Comparison of ENCODE assay signal across 8 cellular contexts in the genomic region with DNA sequence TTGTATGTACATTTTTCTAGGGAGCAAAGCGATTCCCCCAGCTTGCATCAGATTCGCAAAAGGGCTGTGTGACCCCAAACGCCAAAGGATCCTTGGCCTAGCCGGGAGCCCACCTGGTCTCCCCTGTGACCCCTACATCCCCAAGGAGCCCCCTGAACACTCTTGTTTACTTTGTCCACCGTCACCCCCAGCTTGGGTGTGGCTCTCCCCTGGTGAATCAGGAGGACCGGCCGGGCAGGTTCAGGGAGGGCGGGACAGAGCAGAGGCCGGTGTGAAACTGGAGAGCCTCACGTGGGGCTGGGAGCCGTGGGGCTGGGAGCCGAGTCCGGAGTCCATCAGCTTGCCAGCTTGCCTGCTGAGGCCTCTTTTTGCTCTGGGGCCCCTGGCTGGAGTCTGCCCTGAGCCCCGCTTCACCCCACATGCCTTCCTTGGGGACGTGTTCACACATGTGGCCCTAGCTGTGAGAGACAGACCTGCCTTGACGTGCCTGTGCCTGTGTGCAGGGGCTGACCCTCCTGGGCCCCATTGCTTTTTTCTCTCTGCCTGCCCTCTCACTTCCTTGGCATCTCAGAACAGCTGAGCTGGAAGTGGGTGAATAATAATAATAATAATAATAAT. TPM values are rescaled to one million over a fixed set of nuclear protein-coding genes. Genes with fewer than 3 reads are reported as not detected.
DNase-seq lines count a peak whose midpoint lies in the region; ATAC-seq and TF ChIP-seq lines count a peak whose summit lies in the region.

No MANE protein-coding gene starts in this region.

- POLR2A ChIA-PET in activated CD8-positive, alpha-beta T cell treated with anti-CD3 and anti-CD28 coated beads for 36 hours (lab: Charles Lee), result no interaction called here

- no peak overlapping the region for H2AFZ ChIP-seq in neural progenitor cell (replicated peaks)

- no peak for TF ChIP-seq CTCF in activated CD8-positive, alpha-beta T cell treated with anti-CD3 and anti-CD28 coated beads for 36 hours (IDR thresholded peaks at IDR 0.05)
- no peak for TF ChIP-seq CTCF in neural progenitor cell (IDR thresholded peaks at IDR 0.05)

- H3K9me3 Mint-ChIP-seq in activated CD8-positive, alpha-beta T cell treated with anti-CD3 and anti-CD28 coated beads for 36 hours, result no peaks in the 10 kb centered on the region
- H3K9me3 Mint-ChIP-seq in neural progenitor cell, result no peaks in the 10 kb centered on the region

- ATAC-seq in activated CD8-positive, alpha-beta T cell treated with anti-CD3 and anti-CD28 coated beads for 36 hours, result no peak
- ATAC-seq in HG03432 (IDR thresholded peaks at IDR 0.05; ENCODE audit: unreplicated experiment), result no peak
- ATAC-seq in GM18873 (IDR thresholded peaks at IDR 0.05; ENCODE audit: low FRiP score, unreplicated experiment), result no peak

- no peaks in the 10 kb centered on the region for H3K27me3 ChIP-seq in neural progenitor cell

- peak overlapping the region; percentile 82 for H3K27ac Mint-ChIP-seq in activated CD8-positive, alpha-beta T cell treated with anti-CD3 and anti-CD28 coated beads for 36 hours
- no peak overlapping the region for H3K27ac Mint-ChIP-seq in neural progenitor cell

- peak overlapping the region; percentile 82 for H3K4me3 Mint-ChIP-seq in activated CD8-positive, alpha-beta T cell treated with anti-CD3 and anti-CD28 coated beads for 36 hours
- peak overlapping the region; percentile 92 for H3K4me3 Mint-ChIP-seq in neural progenitor cell

- no peaks in the 10 kb centered on the region for H3K27me3 Mint-ChIP-seq in activated CD8-positive, alpha-beta T cell treated with anti-CD3 and anti-CD28 coated beads for 36 hours
- H3K27me3 Mint-ChIP-seq in neural progenitor cell (ENCODE audit: insufficient read depth, low read depth), result peaks cover 11% of the 10 kb centered on the region

- H3K36me3 Mint-ChIP-seq in activated CD8-positive, alpha-beta T cell treated with anti-CD3 and anti-CD28 coated beads for 36 hours (ENCODE audit: low read depth), result peaks cover 15% of the 10 kb centered on the region
- peaks cover 16% of the 10 kb centered on the region for H3K36me3 Mint-ChIP-seq in neural progenitor cell

- intact Hi-C loops in activated CD8-positive, alpha-beta T cell treated with anti-CD3 and anti-CD28 coated beads for 36 hours (cut with micrococcal nuclease), result loop anchor here (5.0 kb wide), 2 partner anchors 33 to 57 kb away; a partner anchor contains a TSS

- CTCF ChIA-PET in activated CD8-positive, alpha-beta T cell treated with anti-CD3 and anti-CD28 coated beads for 36 hours (lab: Charles Lee), result interaction anchor here (1.0 kb wide), 1 partner anchor 88 kb away, joined by 3 read pairs; no protein-coding TSS in a partner anchor

- H3K4me1 Mint-ChIP-seq in activated CD8-positive, alpha-beta T cell treated with anti-CD3 and anti-CD28 coated beads for 36 hours (ENCODE audit: low read depth), result peaks cover 56% of the 10 kb centered on the region
- H3K4me1 Mint-ChIP-seq in neural progenitor cell, result peaks cover 39% of the 10 kb centered on the region

- peaks cover 34% of the 10 kb centered on the region for H4K20me1 ChIP-seq in neural progenitor cell (ENCODE audit: low read depth)

- DNase-seq in Caki2 (ENCODE audit: low read depth) (peak; percentile 73), HT-29 (ENCODE audit: low spot score) (peak; percentile 96), fibroblast of the conjunctiva (ENCODE audit: low read depth) (peak; percentile 12), neural progenitor cell (ENCODE audit: low spot score) (peak; percentile 46), foreskin melanocyte (no peak)
- DNase-seq in activated CD8-positive, alpha-beta T cell treated with anti-CD3 and anti-CD28 coated beads for 36 hours, result peak; percentile 35

- H3K27ac ChIP-seq in neural progenitor cell, result no peak overlapping the region

- H3K9ac ChIP-seq in neural progenitor cell, result peak overlapping the region; percentile 44

- peaks cover 58% of the 10 kb centered on the region for H3K79me2 ChIP-seq in neural progenitor cell (ENCODE audit: low read depth)

- in situ Hi-C loops in Caki2 (cut with HindIII; ENCODE audit: low pct_unique_long_range_greater_than_20kb, low sequenced_read_pairs), result no loop called here

- no peaks in the 10 kb centered on the region for H3K36me3 ChIP-seq in neural progenitor cell

- H3K9me3 ChIP-seq in neural progenitor cell (ENCODE audit: low read depth), result no peaks in the 10 kb centered on the region

- peak overlapping the region; percentile 78 for H3K4me2 ChIP-seq in neural progenitor cell

- peaks cover 16% of the 10 kb centered on the region for H3K4me1 ChIP-seq in neural progenitor cell

- H3F3A ChIP-seq in neural progenitor cell (ENCODE audit: low read depth), result peaks cover 23% of the 10 kb centered on the region

- H3K4me3 ChIP-seq in neural progenitor cell, result peak overlapping the region; percentile 65

RNA-seq across cellular contexts. Expression of a gene that starts 2.0 kb away (rescaled TPM):
- total RNA-seq in Caki2 (2014; rRNA removed; shearing (Covaris generic); ENCODE audit: low replicate concordance), result 23.1 and 25.3 TPM in 2 replicates
- 52.2 and 58.5 TPM in 2 replicates for total RNA-seq in HT-29 (2014; rRNA removed; shearing (Covaris generic))
- 1 to 10 TPM; 4.8 to 5.2 TPM for total RNA-seq in activated CD8-positive, alpha-beta T cell treated with anti-CD3 and anti-CD28 coated beads for 36 hours
- 6.5 and 12.4 TPM in 2 replicates for total RNA-seq in neural progenitor cell (ENCODE audit: low replicate concordance)

RNA-seq across cellular contexts. Expression of a gene that starts 2.2 kb away (rescaled TPM):
- 81.8 and 159 TPM in 2 replicates for total RNA-seq in Caki2 (2014; rRNA removed; shearing (Covaris generic); ENCODE audit: low replicate concordance)
- total RNA-seq in HT-29 (2014; rRNA removed; shearing (Covaris generic)), result 57.2 and 71.3 TPM in 2 replicates
- total RNA-seq in activated CD8-positive, alpha-beta T cell treated with anti-CD3 and anti-CD28 coated beads for 36 hours, result 10 to 100 TPM; 23.2 to 24.0 TPM
- total RNA-seq in neural progenitor cell (ENCODE audit: low replicate concordance), result 27.7 and 89.7 TPM in 2 replicates

RNA-seq across cellular contexts. Expression of a gene that starts 28.4 kb away (rescaled TPM):
- 22.2 and 39.0 TPM in 2 replicates for total RNA-seq in Caki2 (2014; rRNA removed; shearing (Covaris generic); ENCODE audit: low replicate concordance)
- 13.4 and 14.6 TPM in 2 replicates for total RNA-seq in HT-29 (2014; rRNA removed; shearing (Covaris generic))
- total RNA-seq in activated CD8-positive, alpha-beta T cell treated with anti-CD3 and anti-CD28 coated beads for 36 hours, result 10 to 100 TPM; 13.7 to 17.7 TPM
- total RNA-seq in neural progenitor cell (ENCODE audit: low replicate concordance), result 6.4 and 19.8 TPM in 2 replicates

RNA-seq across cellular contexts. Expression of a gene that starts 31.4 kb away (rescaled TPM):
- total RNA-seq in Caki2 (2014; rRNA removed; shearing (Covaris generic); ENCODE audit: low replicate concordance), result 3.3 and 5.2 TPM in 2 replicates
- 1.9 and 2.6 TPM in 2 replicates for total RNA-seq in HT-29 (2014; rRNA removed; shearing (Covaris generic))
- 10 to 100 TPM; 12.8 to 14.2 TPM for total RNA-seq in activated CD8-positive, alpha-beta T cell treated with anti-CD3 and anti-CD28 coated beads for 36 hours
- total RNA-seq in neural progenitor cell (ENCODE audit: low replicate concordance), result 1.9 and 4.3 TPM in 2 replicates

RNA-seq across cellular contexts. Expression of a gene that starts 32.1 kb away (rescaled TPM):
- 51.1 and 64.3 TPM in 2 replicates for total RNA-seq in Caki2 (2014; rRNA removed; shearing (Covaris generic); ENCODE audit: low replicate concordance)
- 252 and 361 TPM in 2 replicates for total RNA-seq in HT-29 (2014; rRNA removed; shearing (Covaris generic))
- total RNA-seq in activated CD8-positive, alpha-beta T cell treated with anti-CD3 and anti-CD28 coated beads for 36 hours, result 100 to 1,000 TPM; 260 to 281 TPM
- total RNA-seq in neural progenitor cell (ENCODE audit: low replicate concordance), result 112 and 179 TPM in 2 replicates
